Comparison of ENCODE assay signal across 1 cellular context in the genomic region with DNA sequence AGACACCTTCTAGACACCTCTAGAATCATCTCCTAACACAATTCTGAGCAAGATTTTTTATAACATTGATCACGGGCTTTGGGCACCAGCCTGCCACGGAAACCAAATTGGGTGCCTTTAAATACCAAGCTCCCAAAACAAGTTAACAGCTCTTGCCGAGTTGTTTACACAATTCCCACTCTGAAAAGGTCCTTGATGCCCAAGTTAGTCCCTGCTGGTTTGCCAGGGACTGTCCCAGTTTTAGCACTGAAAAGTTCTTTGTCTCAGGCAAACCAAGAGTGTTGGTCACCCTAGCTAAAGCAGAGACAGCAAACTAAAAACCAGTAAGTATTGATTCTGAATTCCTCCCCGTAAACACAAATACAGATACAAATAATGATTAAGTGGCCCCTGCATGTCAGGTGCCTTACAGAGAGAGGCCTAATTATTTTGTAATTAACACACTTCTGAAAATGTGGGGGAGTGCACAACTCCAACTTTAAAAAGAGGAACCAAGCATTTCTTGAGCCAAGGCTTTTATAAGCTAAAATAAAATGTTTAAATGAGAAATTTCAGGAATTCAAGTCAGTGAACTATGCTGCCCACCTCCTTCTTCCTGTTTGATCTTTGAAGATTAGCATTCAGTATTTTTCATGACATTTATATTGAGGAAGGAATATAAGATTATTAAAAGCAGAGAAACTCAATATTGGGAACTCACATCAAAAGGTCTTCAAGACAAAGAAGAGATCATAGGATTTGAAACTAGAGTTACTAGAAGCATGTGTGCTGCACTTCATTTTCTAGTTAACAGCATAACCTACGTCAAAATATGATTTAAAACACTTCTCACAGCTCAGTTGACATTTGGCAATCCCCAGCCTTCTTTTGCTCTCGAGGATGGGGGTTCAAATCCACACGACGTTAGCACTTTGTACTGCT.
A peak's percentile ranks its signal among the peaks of the same experiment; 100 is the strongest.
TF ChIP-seq lines count a peak whose summit lies in the region.

No MANE protein-coding gene starts in this region.

TF ChIP-seq in GM12878, 131 proteins besides CTCF, POLR2A, EP300 and RAD21 (continued from another document and continues in another):
- TF ChIP-seq, protein P1, sequence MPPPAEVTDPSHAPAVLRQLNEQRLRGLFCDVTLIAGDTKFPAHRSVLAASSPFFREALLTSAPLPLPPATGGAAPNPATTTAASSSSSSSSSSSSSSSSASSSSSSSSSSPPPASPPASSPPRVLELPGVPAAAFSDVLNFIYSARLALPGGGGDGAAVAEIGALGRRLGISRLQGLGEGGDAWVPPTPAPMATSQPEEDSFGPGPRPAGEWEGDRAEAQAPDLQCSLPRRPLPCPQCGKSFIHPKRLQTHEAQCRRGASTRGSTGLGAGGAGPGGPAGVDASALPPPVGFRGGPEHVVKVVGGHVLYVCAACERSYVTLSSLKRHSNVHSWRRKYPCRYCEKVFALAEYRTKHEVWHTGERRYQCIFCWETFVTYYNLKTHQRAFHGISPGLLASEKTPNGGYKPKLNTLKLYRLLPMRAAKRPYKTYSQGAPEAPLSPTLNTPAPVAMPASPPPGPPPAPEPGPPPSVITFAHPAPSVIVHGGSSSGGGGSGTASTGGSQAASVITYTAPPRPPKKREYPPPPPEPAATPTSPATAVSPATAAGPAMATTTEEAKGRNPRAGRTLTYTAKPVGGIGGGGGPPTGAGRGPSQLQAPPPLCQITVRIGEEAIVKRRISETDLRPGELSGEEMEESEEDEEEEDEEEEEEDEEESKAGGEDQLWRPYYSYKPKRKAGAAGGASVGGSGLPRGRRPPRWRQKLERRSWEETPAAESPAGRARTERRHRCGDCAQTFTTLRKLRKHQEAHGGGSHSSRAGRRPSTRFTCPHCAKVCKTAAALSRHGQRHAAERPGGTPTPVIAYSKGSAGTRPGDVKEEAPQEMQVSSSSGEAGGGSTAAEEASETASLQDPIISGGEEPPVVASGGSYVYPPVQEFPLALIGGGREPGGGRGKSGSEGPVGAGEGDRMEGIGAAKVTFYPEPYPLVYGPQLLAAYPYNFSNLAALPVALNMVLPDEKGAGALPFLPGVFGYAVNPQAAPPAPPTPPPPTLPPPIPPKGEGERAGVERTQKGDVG (CRISPR knock-in tag; IDR thresholded peaks at IDR 0.05) = no peak
- TF ChIP-seq KLF5 (IDR thresholded peaks at IDR 0.05; ENCODE audit: partially characterized antibody) = no peak
- TF ChIP-seq CREM (IDR thresholded peaks at IDR 0.05; ENCODE audit: low read depth) = no peak
- TF ChIP-seq CBX3 (IDR thresholded peaks at IDR 0.05; ENCODE audit: borderline replicate concordance, low read depth) = no peak
- TF ChIP-seq PAX5 (IDR thresholded peaks at IDR 0.05; ENCODE audit: borderline replicate concordance, low read depth, low read length) = no peak
- TF ChIP-seq POLR2AphosphoS2 (IDR thresholded peaks at IDR 0.05; ENCODE audit: low read depth, low read length) = no peak
- TF ChIP-seq, protein P2, sequence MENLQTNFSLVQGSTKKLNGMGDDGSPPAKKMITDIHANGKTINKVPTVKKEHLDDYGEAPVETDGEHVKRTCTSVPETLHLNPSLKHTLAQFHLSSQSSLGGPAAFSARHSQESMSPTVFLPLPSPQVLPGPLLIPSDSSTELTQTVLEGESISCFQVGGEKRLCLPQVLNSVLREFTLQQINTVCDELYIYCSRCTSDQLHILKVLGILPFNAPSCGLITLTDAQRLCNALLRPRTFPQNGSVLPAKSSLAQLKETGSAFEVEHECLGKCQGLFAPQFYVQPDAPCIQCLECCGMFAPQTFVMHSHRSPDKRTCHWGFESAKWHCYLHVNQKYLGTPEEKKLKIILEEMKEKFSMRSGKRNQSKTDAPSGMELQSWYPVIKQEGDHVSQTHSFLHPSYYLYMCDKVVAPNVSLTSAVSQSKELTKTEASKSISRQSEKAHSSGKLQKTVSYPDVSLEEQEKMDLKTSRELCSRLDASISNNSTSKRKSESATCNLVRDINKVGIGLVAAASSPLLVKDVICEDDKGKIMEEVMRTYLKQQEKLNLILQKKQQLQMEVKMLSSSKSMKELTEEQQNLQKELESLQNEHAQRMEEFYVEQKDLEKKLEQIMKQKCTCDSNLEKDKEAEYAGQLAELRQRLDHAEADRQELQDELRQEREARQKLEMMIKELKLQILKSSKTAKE (IDR thresholded peaks at IDR 0.05; ENCODE audit: low read depth, poor library complexity, severe bottlenecking) = no peak
- no peak for TF ChIP-seq KDM1A (IDR thresholded peaks at IDR 0.05; ENCODE audit: borderline replicate concordance)
- no peak for TF ChIP-seq CHD1 (IDR thresholded peaks at IDR 0.05; ENCODE audit: low read depth, low read length)
- no peak for TF ChIP-seq WRNIP1 (IDR thresholded peaks at IDR 0.05; ENCODE audit: borderline replicate concordance, low read depth, low read length)
- TF ChIP-seq MEF2A (IDR thresholded peaks at IDR 0.05; ENCODE audit: insufficient read depth, low read depth, low read length) = no peak
- TF ChIP-seq RAD51 (IDR thresholded peaks at IDR 0.05) = peak; percentile 74
- TF ChIP-seq NRF1 (conservative IDR thresholded peaks at IDR 0.05; ENCODE audit: low read depth, low read length) = no peak
- no peak for TF ChIP-seq ETV6 (conservative IDR thresholded peaks at IDR 0.05 in 1 of 2, IDR thresholded peaks at IDR 0.05 in 1 of 2; ENCODE audit: borderline replicate concordance in 1 of 2, low read depth in 1 of 2)
- TF ChIP-seq, protein P3, sequence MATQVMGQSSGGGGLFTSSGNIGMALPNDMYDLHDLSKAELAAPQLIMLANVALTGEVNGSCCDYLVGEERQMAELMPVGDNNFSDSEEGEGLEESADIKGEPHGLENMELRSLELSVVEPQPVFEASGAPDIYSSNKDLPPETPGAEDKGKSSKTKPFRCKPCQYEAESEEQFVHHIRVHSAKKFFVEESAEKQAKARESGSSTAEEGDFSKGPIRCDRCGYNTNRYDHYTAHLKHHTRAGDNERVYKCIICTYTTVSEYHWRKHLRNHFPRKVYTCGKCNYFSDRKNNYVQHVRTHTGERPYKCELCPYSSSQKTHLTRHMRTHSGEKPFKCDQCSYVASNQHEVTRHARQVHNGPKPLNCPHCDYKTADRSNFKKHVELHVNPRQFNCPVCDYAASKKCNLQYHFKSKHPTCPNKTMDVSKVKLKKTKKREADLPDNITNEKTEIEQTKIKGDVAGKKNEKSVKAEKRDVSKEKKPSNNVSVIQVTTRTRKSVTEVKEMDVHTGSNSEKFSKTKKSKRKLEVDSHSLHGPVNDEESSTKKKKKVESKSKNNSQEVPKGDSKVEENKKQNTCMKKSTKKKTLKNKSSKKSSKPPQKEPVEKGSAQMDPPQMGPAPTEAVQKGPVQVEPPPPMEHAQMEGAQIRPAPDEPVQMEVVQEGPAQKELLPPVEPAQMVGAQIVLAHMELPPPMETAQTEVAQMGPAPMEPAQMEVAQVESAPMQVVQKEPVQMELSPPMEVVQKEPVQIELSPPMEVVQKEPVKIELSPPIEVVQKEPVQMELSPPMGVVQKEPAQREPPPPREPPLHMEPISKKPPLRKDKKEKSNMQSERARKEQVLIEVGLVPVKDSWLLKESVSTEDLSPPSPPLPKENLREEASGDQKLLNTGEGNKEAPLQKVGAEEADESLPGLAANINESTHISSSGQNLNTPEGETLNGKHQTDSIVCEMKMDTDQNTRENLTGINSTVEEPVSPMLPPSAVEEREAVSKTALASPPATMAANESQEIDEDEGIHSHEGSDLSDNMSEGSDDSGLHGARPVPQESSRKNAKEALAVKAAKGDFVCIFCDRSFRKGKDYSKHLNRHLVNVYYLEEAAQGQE (IDR thresholded peaks at IDR 0.05; ENCODE audit: low read depth, low read length) = no peak
- TF ChIP-seq, protein P4, sequence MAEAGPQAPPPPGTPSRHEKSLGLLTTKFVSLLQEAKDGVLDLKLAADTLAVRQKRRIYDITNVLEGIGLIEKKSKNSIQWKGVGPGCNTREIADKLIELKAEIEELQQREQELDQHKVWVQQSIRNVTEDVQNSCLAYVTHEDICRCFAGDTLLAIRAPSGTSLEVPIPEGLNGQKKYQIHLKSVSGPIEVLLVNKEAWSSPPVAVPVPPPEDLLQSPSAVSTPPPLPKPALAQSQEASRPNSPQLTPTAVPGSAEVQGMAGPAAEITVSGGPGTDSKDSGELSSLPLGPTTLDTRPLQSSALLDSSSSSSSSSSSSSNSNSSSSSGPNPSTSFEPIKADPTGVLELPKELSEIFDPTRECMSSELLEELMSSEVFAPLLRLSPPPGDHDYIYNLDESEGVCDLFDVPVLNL (IDR thresholded peaks at IDR 0.05; ENCODE audit: low read depth, low read length) = no peak
- TF ChIP-seq ZNF24 (IDR thresholded peaks at IDR 0.05) = 0 out of 2 replicates have a peak, but pooled peaks have one; percentile 7
- no peak for TF ChIP-seq ZBED1 (IDR thresholded peaks at IDR 0.05; ENCODE audit: borderline replicate concordance)
- TF ChIP-seq, protein P5, sequence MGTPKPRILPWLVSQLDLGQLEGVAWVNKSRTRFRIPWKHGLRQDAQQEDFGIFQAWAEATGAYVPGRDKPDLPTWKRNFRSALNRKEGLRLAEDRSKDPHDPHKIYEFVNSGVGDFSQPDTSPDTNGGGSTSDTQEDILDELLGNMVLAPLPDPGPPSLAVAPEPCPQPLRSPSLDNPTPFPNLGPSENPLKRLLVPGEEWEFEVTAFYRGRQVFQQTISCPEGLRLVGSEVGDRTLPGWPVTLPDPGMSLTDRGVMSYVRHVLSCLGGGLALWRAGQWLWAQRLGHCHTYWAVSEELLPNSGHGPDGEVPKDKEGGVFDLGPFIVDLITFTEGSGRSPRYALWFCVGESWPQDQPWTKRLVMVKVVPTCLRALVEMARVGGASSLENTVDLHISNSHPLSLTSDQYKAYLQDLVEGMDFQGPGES (IDR thresholded peaks at IDR 0.05) = no peak
- no peak for TF ChIP-seq TARDBP (IDR thresholded peaks at IDR 0.05; ENCODE audit: borderline replicate concordance)
- TF ChIP-seq NFIC (IDR thresholded peaks at IDR 0.05; ENCODE audit: low read depth, low read length) = no peak
- no peak for TF ChIP-seq ESRRA (IDR thresholded peaks at IDR 0.05; ENCODE audit: low read length)
- TF ChIP-seq SRF (IDR thresholded peaks at IDR 0.05; ENCODE audit: low read depth in 2 of 2, low read length in 2 of 2) = no peak
- no peak for TF ChIP-seq EGR1 (IDR thresholded peaks at IDR 0.05; ENCODE audit: borderline replicate concordance in 1 of 2, low read depth in 2 of 2, low read length in 2 of 2)
- TF ChIP-seq STAT1 (conservative IDR thresholded peaks at IDR 0.05) = no peak
- no peak for TF ChIP-seq RB1 (IDR thresholded peaks at IDR 0.05; ENCODE audit: borderline replicate concordance)
- TF ChIP-seq MXI1 (IDR thresholded peaks at IDR 0.05; ENCODE audit: low read depth, low read length) = no peak
- no peak for TF ChIP-seq TCF7 (IDR thresholded peaks at IDR 0.05; ENCODE audit: borderline replicate concordance)
- no peak for TF ChIP-seq JUNB (IDR thresholded peaks at IDR 0.05)
- TF ChIP-seq SIN3A (IDR thresholded peaks at IDR 0.05; ENCODE audit: low read depth, low read length) = no peak
- 0 out of 2 replicates have a peak, but pooled peaks have one; percentile 17 for TF ChIP-seq ZNF217 (IDR thresholded peaks at IDR 0.05)
- peak; percentile 46; the same call in 1 of the 2 replicates for TF ChIP-seq ATF7 (IDR thresholded peaks at IDR 0.05; ENCODE audit: low read depth)
- TF ChIP-seq, protein P6, sequence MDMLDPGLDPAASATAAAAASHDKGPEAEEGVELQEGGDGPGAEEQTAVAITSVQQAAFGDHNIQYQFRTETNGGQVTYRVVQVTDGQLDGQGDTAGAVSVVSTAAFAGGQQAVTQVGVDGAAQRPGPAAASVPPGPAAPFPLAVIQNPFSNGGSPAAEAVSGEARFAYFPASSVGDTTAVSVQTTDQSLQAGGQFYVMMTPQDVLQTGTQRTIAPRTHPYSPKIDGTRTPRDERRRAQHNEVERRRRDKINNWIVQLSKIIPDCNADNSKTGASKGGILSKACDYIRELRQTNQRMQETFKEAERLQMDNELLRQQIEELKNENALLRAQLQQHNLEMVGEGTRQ (IDR thresholded peaks at IDR 0.05; ENCODE audit: borderline replicate concordance, low read depth, low read length) = no peak
- TF ChIP-seq, protein P7, sequence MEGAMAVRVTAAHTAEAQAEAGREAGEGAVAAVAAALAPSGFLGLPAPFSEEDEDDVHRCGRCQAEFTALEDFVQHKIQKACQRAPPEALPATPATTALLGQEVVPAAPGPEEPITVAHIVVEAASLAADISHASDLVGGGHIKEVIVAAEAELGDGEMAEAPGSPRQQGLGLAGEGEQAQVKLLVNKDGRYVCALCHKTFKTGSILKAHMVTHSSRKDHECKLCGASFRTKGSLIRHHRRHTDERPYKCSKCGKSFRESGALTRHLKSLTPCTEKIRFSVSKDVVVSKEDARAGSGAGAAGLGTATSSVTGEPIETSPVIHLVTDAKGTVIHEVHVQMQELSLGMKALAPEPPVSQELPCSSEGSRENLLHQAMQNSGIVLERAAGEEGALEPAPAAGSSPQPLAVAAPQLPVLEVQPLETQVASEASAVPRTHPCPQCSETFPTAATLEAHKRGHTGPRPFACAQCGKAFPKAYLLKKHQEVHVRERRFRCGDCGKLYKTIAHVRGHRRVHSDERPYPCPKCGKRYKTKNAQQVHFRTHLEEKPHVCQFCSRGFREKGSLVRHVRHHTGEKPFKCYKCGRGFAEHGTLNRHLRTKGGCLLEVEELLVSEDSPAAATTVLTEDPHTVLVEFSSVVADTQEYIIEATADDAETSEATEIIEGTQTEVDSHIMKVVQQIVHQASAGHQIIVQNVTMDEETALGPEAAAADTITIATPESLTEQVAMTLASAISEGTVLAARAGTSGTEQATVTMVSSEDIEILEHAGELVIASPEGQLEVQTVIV (IDR thresholded peaks at IDR 0.05; ENCODE audit: borderline replicate concordance, partially characterized antibody) = no peak
- no peak for TF ChIP-seq YBX1 (IDR thresholded peaks at IDR 0.05)
- TF ChIP-seq HCFC1 (IDR thresholded peaks at IDR 0.05; ENCODE audit: low read length) = no peak
- no peak for TF ChIP-seq EED (IDR thresholded peaks at IDR 0.05; ENCODE audit: low read depth)
- TF ChIP-seq CEBPB (IDR thresholded peaks at IDR 0.05; ENCODE audit: borderline replicate concordance in 1 of 2, low read depth in 2 of 2, low read length in 2 of 2) = no peak
- no peak for TF ChIP-seq IRF4 (IDR thresholded peaks at IDR 0.05; ENCODE audit: low read depth, low read length)
- TF ChIP-seq SIX5 (IDR thresholded peaks at IDR 0.05; ENCODE audit: low read depth, low read length, severe bottlenecking) = no peak
- TF ChIP-seq, protein P8, sequence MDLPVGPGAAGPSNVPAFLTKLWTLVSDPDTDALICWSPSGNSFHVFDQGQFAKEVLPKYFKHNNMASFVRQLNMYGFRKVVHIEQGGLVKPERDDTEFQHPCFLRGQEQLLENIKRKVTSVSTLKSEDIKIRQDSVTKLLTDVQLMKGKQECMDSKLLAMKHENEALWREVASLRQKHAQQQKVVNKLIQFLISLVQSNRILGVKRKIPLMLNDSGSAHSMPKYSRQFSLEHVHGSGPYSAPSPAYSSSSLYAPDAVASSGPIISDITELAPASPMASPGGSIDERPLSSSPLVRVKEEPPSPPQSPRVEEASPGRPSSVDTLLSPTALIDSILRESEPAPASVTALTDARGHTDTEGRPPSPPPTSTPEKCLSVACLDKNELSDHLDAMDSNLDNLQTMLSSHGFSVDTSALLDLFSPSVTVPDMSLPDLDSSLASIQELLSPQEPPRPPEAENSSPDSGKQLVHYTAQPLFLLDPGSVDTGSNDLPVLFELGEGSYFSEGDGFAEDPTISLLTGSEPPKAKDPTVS (IDR thresholded peaks at IDR 0.05; ENCODE audit: low read depth, low read length) = no peak
- TF ChIP-seq EZH2 (IDR thresholded peaks at IDR 0.05; ENCODE audit: borderline replicate concordance, control insufficient read depth, low read depth, low read length) = no peak
- TF ChIP-seq BRCA1 (IDR thresholded peaks at IDR 0.05; ENCODE audit: low read depth, low read length) = no peak
